8 cellular contexts compared by ENCODE assay signal in genomic region chr6:13614126-13614925, GRCh38. TPM values are rescaled to one million over a fixed set of nuclear protein-coding genes. Genes with fewer than 3 reads are reported as not detected.
A peak's percentile ranks its signal among the peaks of the same experiment; 100 is the strongest.
DNase-seq lines count a peak whose midpoint lies in the region; ATAC-seq and TF ChIP-seq lines count a peak whose summit lies in the region.

No MANE protein-coding gene starts in this region.

- H3K27me3 ChIP-seq in adrenal gland = no peaks in the 10 kb centered on the region

- ATAC-seq in GM18508 (IDR thresholded peaks at IDR 0.05; ENCODE audit: insufficient read depth, unreplicated experiment) (peak; percentile 1), HG03045 (IDR thresholded peaks at IDR 0.05; ENCODE audit: unreplicated experiment) (peak; percentile 25)

- DNase-seq in AG09309 (ENCODE audit: low read depth) (no peak), NCI-H510A (lab: John Stamatoyannopoulos, UW) (peak; percentile 33), adrenal gland (peak in 3 of 7 donors; percentile 56 to 68 (median 64)), hepatic stellate cell (ENCODE audit: low spot score) (peak; percentile 31), retinal pigment epithelial cell (ENCODE audit: low read depth) (peak; percentile 6)
- DNase-seq in effector CD8-positive, alpha-beta T cell (lab: John Stamatoyannopoulos, UW) = no peak

- peak overlapping the region; percentile 58 to 93 (median 91) for H3K27ac ChIP-seq in adrenal gland

- H3K9me3 ChIP-seq in adrenal gland (replicated peaks in 1 of 3) = no peaks in the 10 kb centered on the region

- TF ChIP-seq POLR2A in adrenal gland (IDR thresholded peaks at IDR 0.05) = no peak

- WGBS in adrenal gland, 4 donors = 8 to 20% (median 9%) methylated on average over 12 to 38 of the region's 38 CpGs

- H3K4me3 ChIP-seq in AG09309 (ENCODE audit: control insufficient read depth, low read depth, low read length) (peak overlapping the region; percentile 66), adrenal gland (peak overlapping the region in 3 of 4 donors; percentile 20 to 83 (median 81)), retinal pigment epithelial cell (ENCODE audit: low read length) (peak overlapping the region; percentile 86)

- peaks cover 0 to 24% of the 10 kb centered on the region in 2 donors for H3K36me3 ChIP-seq in adrenal gland (replicated peaks in 1 of 2)

- TF ChIP-seq CTCF in AG09309 (IDR thresholded peaks at IDR 0.05; ENCODE audit: control insufficient read depth, insufficient read depth, low read depth, low read length, missing control alignments) = no peak
- TF ChIP-seq CTCF in adrenal gland (IDR thresholded peaks at IDR 0.05) = no peak
- peak; percentile 4 for TF ChIP-seq CTCF in retinal pigment epithelial cell (conservative IDR thresholded peaks at IDR 0.05; ENCODE audit: low read depth, low read length)

- peaks cover 10 to 27% of the 10 kb centered on the region in 2 donors for H3K4me1 ChIP-seq in adrenal gland (replicated peaks in 1 of 2)

- intact Hi-C loops in adrenal gland (cut with DNase I) = no loop called here

RNA-seq across cellular contexts. Expression of gene NOL7, which starts 0.8 kb away (rescaled TPM):
- 100 to 1,000 TPM in 1 of 8 donors, 10 to 100 TPM in 7; 58.5 to 104 (median 69.7) TPM for total RNA-seq in adrenal gland
- 100 to 1,000 TPM in 1 of 3 donors, 10 to 100 TPM in 2; 42.4 to 111 (median 48.2) TPM for polyA plus RNA-seq in adrenal gland

RNA-seq across cellular contexts. Expression of gene SIRT5, which starts 39.9 kb away (rescaled TPM):
- total RNA-seq in adrenal gland = 10 to 100 TPM in 5 of 8 donors, 1 to 10 TPM in 3; 6.6 to 18.2 (median 11.3) TPM
- polyA plus RNA-seq in adrenal gland = 10 to 100 TPM in 1 of 3 donors, 1 to 10 TPM in 2; 7.1 to 11.6 (median 7.2) TPM

Comparison
In these comparisons a context has a peak if more than half of its experiments do, and no peak if none do; other contexts are left out.
1. DNase-seq: peak in NCI-H510A (single experiment), hepatic stellate cell (single experiment) and retinal pigment epithelial cell (single experiment); none in AG09309 (single experiment) and effector CD8-positive, alpha-beta T cell (single experiment).
2. Peak in every context shown above with its lines, with median percentiles within 50 percentile points of each other: H3K4me3 ChIP-seq.